ENCODE assay signal across 8 cellular contexts in genomic region chr10:87200924-87201323, GRCh38. TPM values are rescaled to one million over a fixed set of nuclear protein-coding genes. Genes with fewer than 3 reads are reported as not detected.
DNase-seq lines count a peak whose midpoint lies in the region; ATAC-seq and TF ChIP-seq lines count a peak whose summit lies in the region.
"Not testable (repeated sequence)": the region's sequence is repeated elsewhere in the genome, so short reads cannot be mapped to it uniquely, and the experiment has no call there.

No MANE protein-coding gene starts in this region.

- WGBS in heart right ventricle, 2 donors = 46 to 55% methylated on average over 6 of the region's 6 CpGs

- not testable (repeated sequence) for H3K4me1 ChIP-seq in CD4-positive, CD25-positive, alpha-beta regulatory T cell (ENCODE audit: control insufficient read depth, insufficient read depth, low read length, poor library complexity, severe bottlenecking)
- H3K4me1 ChIP-seq in KMS-11 (ENCODE audit: low read depth, poor library complexity, severe bottlenecking) = peaks cover 12% of the 10 kb centered on the region
- H3K4me1 ChIP-seq in heart right ventricle = peaks cover 0 to 12% (median 0%) of the 10 kb centered on the region in 9 donors

- not testable (repeated sequence) for H3K9ac ChIP-seq in KMS-11

- intact Hi-C loops in heart right ventricle (cut with DNase I) = not testable (repeated sequence)

- peak; percentile 15 to 79 (median 56) for DNase-seq in CD4-positive, CD25-positive, alpha-beta regulatory T cell
- DNase-seq in astrocyte of the spinal cord (ENCODE audit: low read depth, low spot score) (peak; percentile 1), heart right ventricle (peak in 1 of 2 donors; percentile 47), renal cortical epithelial cell (ENCODE audit: low read depth) (peak; percentile 70)

- peak overlapping the region; percentile 52 to 90 (median 72) for H3K4me3 Mint-ChIP-seq in CD4-positive, CD25-positive, alpha-beta regulatory T cell
- not testable (repeated sequence) for H3K4me3 Mint-ChIP-seq in T-helper 1 cell treated with Interleukin-12 subunit alpha and Interleukin-12 subunit beta and Interleukin-4 antibody, amounts not matched to agents 30 μg/mL and 1 μg/mL, for 36 hours

- 0 out of 2 replicates have a peak overlapping the region, but pooled peaks have one; percentile 21 for H3K4me2 ChIP-seq in KMS-11

- not testable (repeated sequence) for H3K36me3 Mint-ChIP-seq in CD4-positive, CD25-positive, alpha-beta regulatory T cell; T-helper 1 cell treated with Interleukin-12 subunit alpha and Interleukin-12 subunit beta and Interleukin-4 antibody, amounts not matched to agents 30 μg/mL and 1 μg/mL, for 36 hours (ENCODE audit: low read depth)

- H3K27me3 ChIP-seq in CD4-positive, CD25-positive, alpha-beta regulatory T cell (ENCODE audit: control insufficient read depth, insufficient read depth, low read length); KMS-11 (ENCODE audit: insufficient read depth, low read depth); heart right ventricle: not testable (repeated sequence)

- H3K27ac ChIP-seq in CD4-positive, CD25-positive, alpha-beta regulatory T cell (ENCODE audit: insufficient read depth, low read length, poor library complexity, severe bottlenecking); KMS-11: not testable (repeated sequence)
- peak overlapping the region in 2 of 10 donors; percentile 34 to 48 for H3K27ac ChIP-seq in heart right ventricle

- H3K79me2 ChIP-seq in KMS-11 (ENCODE audit: insufficient read depth, low read depth) = not testable (repeated sequence)

- peaks cover 5 to 20% (median 6%) of the 10 kb centered on the region in 4 donors for H3K4me1 Mint-ChIP-seq in CD4-positive, CD25-positive, alpha-beta regulatory T cell
- H3K4me1 Mint-ChIP-seq in T-helper 1 cell treated with Interleukin-12 subunit alpha and Interleukin-12 subunit beta and Interleukin-4 antibody, amounts not matched to agents 30 μg/mL and 1 μg/mL, for 36 hours (ENCODE audit: low read depth) = peaks cover 15% of the 10 kb centered on the region

- not testable (repeated sequence) for H3K9me3 ChIP-seq in CD4-positive, CD25-positive, alpha-beta regulatory T cell (ENCODE audit: control insufficient read depth in 2 of 2, low read length in 2 of 2); heart right ventricle

- in situ Hi-C loops in astrocyte of the spinal cord (cut with HindIII; ENCODE audit: low sequenced_read_pairs) = not testable (repeated sequence)

- H3K27me3 Mint-ChIP-seq in CD4-positive, CD25-positive, alpha-beta regulatory T cell; T-helper 1 cell treated with Interleukin-12 subunit alpha and Interleukin-12 subunit beta and Interleukin-4 antibody, amounts not matched to agents 30 μg/mL and 1 μg/mL, for 36 hours (ENCODE audit: low read depth): not testable (repeated sequence)

- not testable (repeated sequence) for H3K36me3 ChIP-seq in CD4-positive, CD25-positive, alpha-beta regulatory T cell (ENCODE audit: control insufficient read depth, insufficient read depth, low read length); KMS-11 (ENCODE audit: insufficient read depth); heart right ventricle

- H2AFZ ChIP-seq in KMS-11 (ENCODE audit: low read depth) = not testable (repeated sequence)

- peak; percentile 70 to 74 for ATAC-seq in CD4-positive, CD25-positive, alpha-beta regulatory T cell (ENCODE audit: low read depth in 2 of 2)
- ATAC-seq in GM19035 (IDR thresholded peaks at IDR 0.05; ENCODE audit: unreplicated experiment) (peak; percentile 64), HG02759 (IDR thresholded peaks at IDR 0.05; ENCODE audit: unreplicated experiment) (peak; percentile 48), heart right ventricle (peak in 7 of 8 donors; percentile 48 to 67 (median 55))

- peak overlapping the region in 2 of 3 donors; percentile 52 to 73 for H3K27ac Mint-ChIP-seq in CD4-positive, CD25-positive, alpha-beta regulatory T cell
- peak overlapping the region; percentile 39 for H3K27ac Mint-ChIP-seq in T-helper 1 cell treated with Interleukin-12 subunit alpha and Interleukin-12 subunit beta and Interleukin-4 antibody, amounts not matched to agents 30 μg/mL and 1 μg/mL, for 36 hours

- TF ChIP-seq CTCF in KMS-11 (conservative IDR thresholded peaks at IDR 0.05; ENCODE audit: low read depth, low read length); astrocyte of the spinal cord (IDR thresholded peaks at IDR 0.05; ENCODE audit: low read depth, low read length); heart right ventricle (IDR thresholded peaks at IDR 0.05): not testable (repeated sequence)

- H4K20me1 ChIP-seq in KMS-11 (ENCODE audit: insufficient read depth) = not testable (repeated sequence)

- H3K9me3 Mint-ChIP-seq in CD4-positive, CD25-positive, alpha-beta regulatory T cell; T-helper 1 cell treated with Interleukin-12 subunit alpha and Interleukin-12 subunit beta and Interleukin-4 antibody, amounts not matched to agents 30 μg/mL and 1 μg/mL, for 36 hours: not testable (repeated sequence)

- H3K4me3 ChIP-seq in CD4-positive, CD25-positive, alpha-beta regulatory T cell (ENCODE audit: low read depth, low read length) = peak overlapping the region; percentile 69
- H3K4me3 ChIP-seq in KMS-11 (IDR thresholded peaks at IDR 0.05; ENCODE audit: insufficient read depth, low read depth, low read length); astrocyte of the spinal cord (ENCODE audit: low read depth, low read length): not testable (repeated sequence)
- H3K4me3 ChIP-seq in heart right ventricle = peak overlapping the region in 6 of 10 donors; percentile 27 to 43 (median 32)

RNA-seq across cellular contexts. Expression of gene NUTM2A, which starts 24.3 kb away (rescaled TPM):
- 0.86 TPM for total RNA-seq in CD4-positive, CD25-positive, alpha-beta regulatory T cell
- polyA plus RNA-seq in CD4-positive, CD25-positive, alpha-beta regulatory T cell = under 1 TPM in 2 of 4 donors, not detected in 2; 0.05 to 0.15 TPM
- total RNA-seq in heart right ventricle (1 to 10 TPM in 8 of 10 donors, under 1 TPM in 2; 0.65 to 3.4 (median 1.7) TPM), renal cortical epithelial cell (0.35 and 1.5 TPM in 2 replicates)
- 1 to 10 TPM in 1 of 2 donors, under 1 TPM in 1; 0.78 to 6.8 TPM for polyA plus RNA-seq in heart right ventricle
